20 cellular contexts compared by ENCODE assay signal in genomic region chr17:82689077-82689476, GRCh38.
"Had no signal": no experiment of that assay in that cellular context is flagged by ENCODE, and none has a peak within 500 bp of the region (broad histone marks: within the 10 kb centered on the region; RNA-seq: fewer than 3 reads in every experiment).

No MANE protein-coding gene starts in this region.

- ATAC-seq: activated CD8-positive, alpha-beta T cell treated with anti-CD3 and anti-CD28 coated beads, Interleukin-2, amount 10 ng/mL, durations not matched to agents 7 days and 5 days; activated T-helper 17 cell treated with anti-CD3 and anti-CD28 coated beads, Interleukin-2, amount 50 U/mL, for 72 hours; pancreas; right cardiac atrium; stimulated activated naive CD8-positive, alpha-beta T cell treated with anti-CD3 and anti-CD28 coated beads, Interleukin-15, Interleukin-2, amounts not matched to agents 100 U/mL and 50 U/mL, for 24 hours had no signal

- H3K4me1 ChIP-seq: uterus had no signal

- H3K27me3 ChIP-seq: adrenal gland, heart left ventricle, neutrophil, pancreas, tibial artery, uterus had no signal

- H3K4me3 ChIP-seq: adrenal gland, heart left ventricle, left ventricle myocardium inferior, pancreas, tibial artery, uterus had no signal

- DNase-seq: activated CD4-positive, alpha-beta T cell treated with anti-CD3 and anti-CD28 coated beads for 1 hour; activated CD4-positive, alpha-beta T cell treated with anti-CD3 and anti-CD28 coated beads, Interleukin-2, amount 50 U/mL, for 1 hour; activated CD8-positive, alpha-beta T cell treated with anti-CD3 and anti-CD28 coated beads, Interleukin-2, amount 10 ng/mL, durations not matched to agents 7 days and 5 days; activated naive CD4-positive, alpha-beta T cell; activated T-cell treated with anti-CD3 and anti-CD28 coated beads, Interleukin-2, amount 50 U/mL, for 24 hours; adrenal gland; cerebellar nuclear complex; effector CD4-positive, alpha-beta T cell; kidney glomerular epithelial cell; left ventricle myocardium inferior; stimulated activated CD4-positive, alpha-beta T cell treated with anti-CD3 and anti-CD28 coated beads, Interleukin-4, amount 100 ng/mL, for 24 hours; stimulated activated naive CD8-positive, alpha-beta T cell treated with anti-CD3 and anti-CD28 coated beads, Interleukin-15, Interleukin-2, amounts not matched to agents 100 U/mL and 50 U/mL, for 24 hours; T-helper 1 cell; tibial artery; uterus had no signal

- H3K27ac ChIP-seq: adrenal gland, left ventricle myocardium inferior, neutrophil, pancreas, tibial artery, uterus had no signal

- H3K36me3 ChIP-seq: adrenal gland, left ventricle myocardium inferior, neutrophil, pancreas, uterus had no signal

- H3K9me3 ChIP-seq: adrenal gland, neutrophil, pancreas, tibial artery, uterus had no signal
